1 cellular context compared by ENCODE assay signal in the genomic region with DNA sequence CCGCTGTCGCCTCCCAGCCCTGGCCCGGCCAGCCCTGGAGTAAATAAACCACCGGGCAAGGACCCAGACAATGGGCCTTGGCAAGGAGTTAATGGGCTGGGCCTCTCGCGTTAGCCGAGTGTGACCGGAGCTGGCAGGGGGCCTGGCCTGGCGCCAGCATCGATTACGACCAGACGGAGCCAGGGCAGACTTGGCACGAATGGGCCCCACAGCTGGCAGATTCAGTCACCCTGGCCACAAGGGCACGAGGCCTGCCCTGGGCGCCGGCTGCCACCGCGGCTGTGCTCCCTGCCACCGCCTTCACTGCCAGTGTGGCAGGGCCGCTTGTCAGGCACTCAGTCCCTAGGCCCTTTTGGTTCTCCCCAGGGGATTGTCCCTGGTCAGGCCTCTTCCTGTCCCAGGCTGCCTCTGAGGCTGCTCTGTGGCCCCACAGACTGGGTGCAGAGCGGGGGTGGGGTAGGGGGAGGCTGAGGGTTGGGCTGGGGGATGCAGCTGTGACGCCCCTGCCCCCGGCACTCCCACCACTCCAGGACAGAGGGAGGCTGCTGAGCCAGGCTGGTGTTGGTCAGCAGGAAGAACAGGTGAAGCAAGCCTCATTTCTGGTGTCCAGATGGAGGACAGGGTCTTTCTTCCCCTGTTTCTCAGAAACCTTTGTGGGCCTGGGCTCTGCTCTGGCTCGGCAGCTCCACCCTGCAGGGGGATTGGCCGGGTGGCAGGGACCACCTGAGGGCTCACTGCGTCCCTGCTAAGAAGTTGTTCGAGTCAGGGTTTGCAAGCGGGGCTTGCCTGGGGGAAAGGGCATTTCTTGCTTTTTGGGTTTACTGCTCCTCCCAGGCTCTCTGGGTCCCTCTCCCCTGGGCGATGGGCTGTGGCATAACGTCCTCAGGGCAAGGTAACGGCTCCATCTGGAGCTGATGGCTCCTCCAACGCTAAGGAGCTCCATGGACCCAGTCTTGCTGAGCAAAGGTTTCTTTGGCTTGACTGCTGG.
TF ChIP-seq lines count a peak whose summit lies in the region.

No MANE protein-coding gene starts in this region.

TF ChIP-seq in HEK293, 187 proteins besides CTCF, POLR2A, EP300 and RAD21 (continued from another document and continues in another):
- TF ChIP-seq HIC1 (tag by site-specific recombination; IDR thresholded peaks at IDR 0.05) (peak; percentile 92; the same call in 1 of the 2 replicates), KLF1 (tag by site-specific recombination; IDR thresholded peaks at IDR 0.05) (peak; percentile 59), ZNF404 (tag by site-specific recombination; IDR thresholded peaks at IDR 0.05) (no peak), AEBP2 (tag by site-specific recombination; IDR thresholded peaks at IDR 0.05; ENCODE audit: borderline replicate concordance) (no peak), ZNF2 (tag by site-specific recombination; IDR thresholded peaks at IDR 0.05) (peak; percentile 74; the same call in 1 of the 2 replicates), ZNF157 (tag by site-specific recombination; IDR thresholded peaks at IDR 0.05) (no peak), REPIN1 (tag by site-specific recombination; IDR thresholded peaks at IDR 0.05; ENCODE audit: low read depth) (no peak), ZNF184 (tag by site-specific recombination; IDR thresholded peaks at IDR 0.05) (no peak), ZNF510 (tag by site-specific recombination; IDR thresholded peaks at IDR 0.05; ENCODE audit: insufficient replicate concordance) (no peak), ZBTB10 (tag by site-specific recombination; IDR thresholded peaks at IDR 0.05) (peak; percentile 64; the same call in 1 of the 2 replicates), ZNF423 (tag by site-specific recombination; IDR thresholded peaks at IDR 0.05) (peak; percentile 77), ZNF518A (tag by site-specific recombination; conservative IDR thresholded peaks at IDR 0.05; ENCODE audit: low read depth) (no peak), REST (tag by site-specific recombination; IDR thresholded peaks at IDR 0.05) (no peak), PRDM6 (tag by site-specific recombination; IDR thresholded peaks at IDR 0.05) (0 out of 2 replicates have a peak, but pooled peaks have one; percentile 11), ZNF544 (tag by site-specific recombination; IDR thresholded peaks at IDR 0.05) (no peak)
- TF ChIP-seq, protein P1, sequence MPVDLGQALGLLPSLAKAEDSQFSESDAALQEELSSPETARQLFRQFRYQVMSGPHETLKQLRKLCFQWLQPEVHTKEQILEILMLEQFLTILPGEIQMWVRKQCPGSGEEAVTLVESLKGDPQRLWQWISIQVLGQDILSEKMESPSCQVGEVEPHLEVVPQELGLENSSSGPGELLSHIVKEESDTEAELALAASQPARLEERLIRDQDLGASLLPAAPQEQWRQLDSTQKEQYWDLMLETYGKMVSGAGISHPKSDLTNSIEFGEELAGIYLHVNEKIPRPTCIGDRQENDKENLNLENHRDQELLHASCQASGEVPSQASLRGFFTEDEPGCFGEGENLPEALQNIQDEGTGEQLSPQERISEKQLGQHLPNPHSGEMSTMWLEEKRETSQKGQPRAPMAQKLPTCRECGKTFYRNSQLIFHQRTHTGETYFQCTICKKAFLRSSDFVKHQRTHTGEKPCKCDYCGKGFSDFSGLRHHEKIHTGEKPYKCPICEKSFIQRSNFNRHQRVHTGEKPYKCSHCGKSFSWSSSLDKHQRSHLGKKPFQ (tag by site-specific recombination; IDR thresholded peaks at IDR 0.05): peak; percentile 61; the same call in 1 of the 2 replicates
- TF ChIP-seq, protein P2, sequence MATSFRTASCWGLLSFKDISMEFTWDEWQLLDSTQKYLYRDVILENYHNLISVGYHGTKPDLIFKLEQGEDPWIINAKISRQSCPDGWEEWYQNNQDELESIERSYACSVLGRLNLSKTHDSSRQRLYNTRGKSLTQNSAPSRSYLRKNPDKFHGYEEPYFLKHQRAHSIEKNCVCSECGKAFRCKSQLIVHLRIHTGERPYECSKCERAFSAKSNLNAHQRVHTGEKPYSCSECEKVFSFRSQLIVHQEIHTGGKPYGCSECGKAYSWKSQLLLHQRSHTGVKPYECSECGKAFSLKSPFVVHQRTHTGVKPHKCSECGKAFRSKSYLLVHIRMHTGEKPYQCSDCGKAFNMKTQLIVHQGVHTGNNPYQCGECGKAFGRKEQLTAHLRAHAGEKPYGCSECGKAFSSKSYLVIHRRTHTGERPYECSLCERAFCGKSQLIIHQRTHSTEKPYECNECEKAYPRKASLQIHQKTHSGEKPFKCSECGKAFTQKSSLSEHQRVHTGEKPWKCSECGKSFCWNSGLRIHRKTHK (tag by site-specific recombination; IDR thresholded peaks at IDR 0.05): no peak
- TF ChIP-seq, protein P3, sequence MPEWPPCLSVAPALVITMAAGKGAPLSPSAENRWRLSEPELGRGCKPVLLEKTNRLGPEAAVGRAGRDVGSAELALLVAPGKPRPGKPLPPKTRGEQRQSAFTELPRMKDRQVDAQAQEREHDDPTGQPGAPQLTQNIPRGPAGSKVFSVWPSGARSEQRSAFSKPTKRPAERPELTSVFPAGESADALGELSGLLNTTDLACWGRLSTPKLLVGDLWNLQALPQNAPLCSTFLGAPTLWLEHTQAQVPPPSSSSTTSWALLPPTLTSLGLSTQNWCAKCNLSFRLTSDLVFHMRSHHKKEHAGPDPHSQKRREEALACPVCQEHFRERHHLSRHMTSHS (tag by site-specific recombination; IDR thresholded peaks at IDR 0.05): no peak
